In genomic region chr3:58494107-58494506, GRCh38 we compare ENCODE assay signal across 9 cellular contexts. TPM values are rescaled to one million over a fixed set of nuclear protein-coding genes. Genes with fewer than 3 reads are reported as not detected.
DNase-seq lines count a peak whose midpoint lies in the region; ATAC-seq and TF ChIP-seq lines count a peak whose summit lies in the region.
"Had no signal": no experiment of that assay in that cellular context is flagged by ENCODE, and none has a peak within 500 bp of the region (broad histone marks: within the 10 kb centered on the region; RNA-seq: fewer than 3 reads in every experiment).

No MANE protein-coding gene starts in this region.

- peak overlapping the region; percentile 66 to 89 for H3K4me3 Mint-ChIP-seq in effector memory CD8-positive, alpha-beta T cell
- peak overlapping the region; percentile 98 for H3K4me3 Mint-ChIP-seq in neural progenitor cell

- peak overlapping the region; percentile 81 for H3K9ac ChIP-seq in Karpas-422 (ENCODE audit: low read length)
- H3K9ac ChIP-seq in neural progenitor cell = no peak overlapping the region

- 34 to 42% methylated on average over 3 of the region's 3 CpGs for WGBS in testis, 2 donors

- DNase-seq in DMS114 treated with DMSO at 0.1 percent for 48 hours (lab: John Stamatoyannopoulos, UW; ENCODE audit: unreplicated experiment) (peak; percentile 18), Karpas-422 (no peak), neural progenitor cell (ENCODE audit: low spot score) (no peak), testis (no peak), lower lobe of right lung (no peak)
- no peak for DNase-seq in effector memory CD8-positive, alpha-beta T cell
- DNase-seq: NCI-H226 had no signal

- H3K27ac ChIP-seq in Karpas-422 (ENCODE audit: low read length) (peak overlapping the region; percentile 88), neural progenitor cell (no peak overlapping the region), testis (no peak overlapping the region), lower lobe of right lung (no peak overlapping the region)
- H3K27ac ChIP-seq: SJSA1 had no signal

- H3K27me3 Mint-ChIP-seq in effector memory CD8-positive, alpha-beta T cell = no peaks in the 10 kb centered on the region
- H3K27me3 Mint-ChIP-seq in neural progenitor cell (ENCODE audit: insufficient read depth, low read depth) = peaks cover 2% of the 10 kb centered on the region

- ATAC-seq in effector memory CD8-positive, alpha-beta T cell (replicated peaks) = no peak
- ATAC-seq in GM21786 (IDR thresholded peaks at IDR 0.05; ENCODE audit: unreplicated experiment) (no peak), lower lobe of right lung (no peak)

- H3F3A ChIP-seq in neural progenitor cell (ENCODE audit: low read depth) = peaks cover 41% of the 10 kb centered on the region

- intact Hi-C loops in testis (cut with DNase I; ENCODE audit: low total_unique reads) (loop anchor here (5.0 kb wide), 1 partner anchor 162 kb away; the partner anchor contains the start of gene PXK), lower lobe of right lung (cut with DNase I) (no loop called here)

- H3K4me3 ChIP-seq in Karpas-422 (ENCODE audit: low read length) (peak overlapping the region; percentile 75), neural progenitor cell (peak overlapping the region; percentile 95), testis (no peak overlapping the region), lower lobe of right lung (no peak overlapping the region)
- H3K4me3 ChIP-seq: SJSA1 had no signal

- no peak for TF ChIP-seq POLR2A in testis (IDR thresholded peaks at IDR 0.05)

- H3K36me3 ChIP-seq in Karpas-422 (ENCODE audit: insufficient read depth, low read length) (no peaks in the 10 kb centered on the region), neural progenitor cell (no peaks in the 10 kb centered on the region), testis (ENCODE audit: low read depth, missing control alignments) (no peaks in the 10 kb centered on the region), lower lobe of right lung (no peaks in the 10 kb centered on the region)

- peaks cover 68% of the 10 kb centered on the region for H3K79me2 ChIP-seq in Karpas-422 (ENCODE audit: low read length)
- peaks cover 68% of the 10 kb centered on the region for H3K79me2 ChIP-seq in neural progenitor cell (ENCODE audit: low read depth)

- no peaks in the 10 kb centered on the region for H3K9me2 ChIP-seq in Karpas-422 (replicated peaks; ENCODE audit: insufficient read depth, low read length)

- H3K4me1 Mint-ChIP-seq in effector memory CD8-positive, alpha-beta T cell (ENCODE audit: low read depth in 2 of 2) = peaks cover 48 to 64% of the 10 kb centered on the region in 2 donors
- H3K4me1 Mint-ChIP-seq in neural progenitor cell = peaks cover 60% of the 10 kb centered on the region

- H3K4me1 ChIP-seq in Karpas-422 (ENCODE audit: low read length) (peaks cover 64% of the 10 kb centered on the region), neural progenitor cell (peaks cover 55% of the 10 kb centered on the region), testis (peaks cover 30% of the 10 kb centered on the region), lower lobe of right lung (peaks cover 52% of the 10 kb centered on the region)

- peak overlapping the region; percentile 80 for H3K4me2 ChIP-seq in Karpas-422 (ENCODE audit: low read depth, low read length, poor library complexity, severe bottlenecking)
- peak overlapping the region; percentile 93 for H3K4me2 ChIP-seq in neural progenitor cell

- TF ChIP-seq CTCF in neural progenitor cell (IDR thresholded peaks at IDR 0.05) (no peak), testis (IDR thresholded peaks at IDR 0.05) (no peak), lower lobe of right lung (IDR thresholded peaks at IDR 0.05) (no peak)

- H3K27me3 ChIP-seq in Karpas-422 (ENCODE audit: low read length) = no peaks in the 10 kb centered on the region
- H3K27me3 ChIP-seq in neural progenitor cell = no peaks in the 10 kb centered on the region
- H3K27me3 ChIP-seq in testis = no peaks in the 10 kb centered on the region
- H3K27me3 ChIP-seq in lower lobe of right lung (ENCODE audit: low read depth) = no peaks in the 10 kb centered on the region
- H3K27me3 ChIP-seq: SJSA1 had no signal

- H4K20me1 ChIP-seq in Karpas-422 (ENCODE audit: insufficient read depth, low read depth, low read length) (no peaks in the 10 kb centered on the region), neural progenitor cell (ENCODE audit: low read depth) (peaks cover 16% of the 10 kb centered on the region)

- peaks cover 9% of the 10 kb centered on the region for H3K36me3 Mint-ChIP-seq in effector memory CD8-positive, alpha-beta T cell (ENCODE audit: insufficient read depth)
- H3K36me3 Mint-ChIP-seq in neural progenitor cell = peaks cover 5% of the 10 kb centered on the region

- no peak overlapping the region for H3K27ac Mint-ChIP-seq in effector memory CD8-positive, alpha-beta T cell
- H3K27ac Mint-ChIP-seq in neural progenitor cell = peak overlapping the region; percentile 23

- H3K9me3 ChIP-seq in Karpas-422 (ENCODE audit: low read length) (no peaks in the 10 kb centered on the region), neural progenitor cell (ENCODE audit: low read depth) (no peaks in the 10 kb centered on the region), testis (no peaks in the 10 kb centered on the region), lower lobe of right lung (no peaks in the 10 kb centered on the region)
- H3K9me3 ChIP-seq: SJSA1 had no signal

- H3K9me3 Mint-ChIP-seq in effector memory CD8-positive, alpha-beta T cell = no peaks in the 10 kb centered on the region
- H3K9me3 Mint-ChIP-seq in neural progenitor cell = no peaks in the 10 kb centered on the region

- H2AFZ ChIP-seq in Karpas-422 (ENCODE audit: low read length) (no peak overlapping the region), neural progenitor cell (replicated peaks) (no peak overlapping the region)

RNA-seq across cellular contexts. Expression of gene KCTD6, which starts 2.2 kb away (rescaled TPM):
- 7.9 and 17.9 TPM in 2 replicates for total RNA-seq in Karpas-422 (2014; rRNA removed; shearing (Covaris generic); ENCODE audit: low replicate concordance)
- total RNA-seq in neural progenitor cell (ENCODE audit: low replicate concordance) = 29.3 and 39.6 TPM in 2 replicates
- total RNA-seq in testis = 10 to 100 TPM; 14.9 to 19.8 TPM
- 9.5 TPM for polyA plus RNA-seq in testis (ENCODE audit: insufficient read depth, low read depth, low replicate concordance)
- 8.2 TPM for total RNA-seq in lower lobe of right lung

RNA-seq across cellular contexts. Expression of gene ACOX2, which starts 42.9 kb away (rescaled TPM):
- total RNA-seq in Karpas-422 (2014; rRNA removed; shearing (Covaris generic); ENCODE audit: low replicate concordance) = not detected in 2 replicates
- total RNA-seq in neural progenitor cell (ENCODE audit: low replicate concordance) = 4.3 and 7.6 TPM in 2 replicates
- total RNA-seq in testis = 10 to 100 TPM; 46.1 to 55.9 TPM
- 27.1 TPM for polyA plus RNA-seq in testis (ENCODE audit: insufficient read depth, low read depth, low replicate concordance)
- total RNA-seq in lower lobe of right lung = 20.2 TPM

Comparison
In these comparisons a context has a peak if more than half of its experiments do, and no peak if none do; other contexts are left out.
1. H3K4me3 ChIP-seq: peak in Karpas-422 (single experiment) and neural progenitor cell (single experiment); none in testis (0 of 2) and lower lobe of right lung (single experiment).